Comparison of ENCODE assay signal across 10 cellular contexts in the genomic region with DNA sequence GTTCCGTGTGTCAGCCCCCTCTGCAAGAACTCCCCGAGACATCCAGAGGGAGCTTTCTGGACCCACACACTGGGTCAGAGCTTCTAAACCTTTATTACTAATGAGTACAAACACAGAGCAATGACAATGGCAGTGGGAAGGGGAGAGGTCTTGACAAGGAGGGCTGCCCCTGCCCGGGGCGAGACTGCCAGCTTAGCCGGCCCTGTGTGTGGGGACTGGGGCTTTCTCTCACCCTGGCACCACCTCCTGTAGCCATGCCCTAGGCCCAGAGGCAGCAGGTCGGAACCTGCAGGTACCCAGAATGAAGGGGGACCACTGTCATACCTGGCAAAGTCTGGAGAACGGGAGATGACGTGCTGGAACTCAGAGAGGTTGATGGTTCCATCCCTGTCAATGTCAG. TPM values are rescaled to one million over a fixed set of nuclear protein-coding genes. Genes with fewer than 3 reads are reported as not detected.
DNase-seq lines count a peak whose midpoint lies in the region; ATAC-seq, FAIRE-seq and TF ChIP-seq lines count a peak whose summit lies in the region.
"Had no signal": no experiment of that assay in that cellular context is flagged by ENCODE, and none has a peak within 500 bp of the region (broad histone marks: within the 10 kb centered on the region; RNA-seq: fewer than 3 reads in every experiment).

No MANE protein-coding gene starts in this region.

- H3K27ac Mint-ChIP-seq in CD4-positive, alpha-beta T cell = peak overlapping the region; percentile 99

- peaks cover 4% of the 10 kb centered on the region for H4K20me1 ChIP-seq in Loucy (ENCODE audit: insufficient read depth, low read length, poor library complexity, severe bottlenecking)

- H3K4me3 ChIP-seq in Loucy (ENCODE audit: low read length, poor library complexity, severe bottlenecking) = peak overlapping the region; percentile 81
- H3K4me3 ChIP-seq in dorsolateral prefrontal cortex = peak overlapping the region in 1 of 59 donors; percentile 4
- peak overlapping the region in 2 of 4 donors; percentile 31 to 90 for H3K4me3 ChIP-seq in pancreas

- H3K4me1 ChIP-seq in Loucy (ENCODE audit: insufficient read depth, low read length, poor library complexity, severe bottlenecking) (peaks cover 34% of the 10 kb centered on the region), pancreas (peaks cover 38 to 57% (median 47%) of the 10 kb centered on the region in 3 donors)

- H3K9me3 ChIP-seq in CD4-positive, alpha-beta T cell (ENCODE audit: control insufficient read depth, low read length) = no peaks in the 10 kb centered on the region
- H3K9me3 ChIP-seq in Loucy (ENCODE audit: insufficient read depth, low read depth, low read length) (no peaks in the 10 kb centered on the region), pancreas (no peaks in the 10 kb centered on the region)

- no peak for ATAC-seq in CD4-positive, alpha-beta T cell (ENCODE audit: poor library complexity)
- ATAC-seq in pancreas (no peak), omental fat pad (ENCODE audit: low FRiP score) (no peak)

- FAIRE-seq in pancreas (lab: Jason Lieb, UNC) = no peak
- FAIRE-seq: endothelial cell of umbilical vein had no signal

- H3K4me1 Mint-ChIP-seq in CD4-positive, alpha-beta T cell (ENCODE audit: low read depth) = peaks cover 56% of the 10 kb centered on the region

- H3K79me2 ChIP-seq in Loucy (ENCODE audit: insufficient read depth, low read length) = peaks cover 30% of the 10 kb centered on the region

- TF ChIP-seq CTCF in CD4-positive, alpha-beta T cell (IDR thresholded peaks at IDR 0.05) = no peak
- TF ChIP-seq CTCF in Loucy (conservative IDR thresholded peaks at IDR 0.05; ENCODE audit: low read length) (no peak), dorsolateral prefrontal cortex (IDR thresholded peaks at IDR 0.05 in 54 of 56, conservative IDR thresholded peaks at IDR 0.05 in 2 of 56; ENCODE audit: low read depth in 1 of 56, partially characterized antibody in 56 of 56) (no peak), pancreas (IDR thresholded peaks at IDR 0.05) (no peak), omental fat pad (IDR thresholded peaks at IDR 0.05) (no peak)

- no peaks in the 10 kb centered on the region for H3K9me3 Mint-ChIP-seq in CD4-positive, alpha-beta T cell

- no peak for DNase-seq in CD4-positive, alpha-beta T cell
- DNase-seq in dorsolateral prefrontal cortex = no peak
- peak in 2 of 6 donors; percentile 31 to 73 for DNase-seq in pancreas
- DNase-seq in omental fat pad (ENCODE audit: low spot score) = no peak
- DNase-seq in NCI-H146 (lab: John Stamatoyannopoulos, UW) = no peak
- no peak for DNase-seq in stimulated activated CD4-positive, alpha-beta T cell treated with anti-CD3 and anti-CD28 coated beads, Interleukin-2, amount 100 ng/mL, for 24 hours
- DNase-seq in NCI-H2081 treated with DMSO at 0.1 percent for 48 hours (lab: John Stamatoyannopoulos, UW) = no peak
- DNase-seq: NCI-H526 had no signal

- peak overlapping the region; percentile 69 for H3K9ac ChIP-seq in Loucy (ENCODE audit: low read depth, low read length, poor library complexity, severe bottlenecking)

- H3K4me2 ChIP-seq in Loucy (ENCODE audit: low read depth, low read length, poor library complexity, severe bottlenecking) = peak overlapping the region; percentile 82

- H3K4me3 Mint-ChIP-seq in CD4-positive, alpha-beta T cell = peak overlapping the region; percentile 93

- H3K36me3 ChIP-seq in Loucy (ENCODE audit: insufficient read depth, low read length) = peaks cover 33% of the 10 kb centered on the region; the same call in 1 of the 2 replicates
- peaks cover 3 to 27% (median 7%) of the 10 kb centered on the region in 3 donors for H3K36me3 ChIP-seq in pancreas

- H3K9me2 ChIP-seq in Loucy (replicated peaks; ENCODE audit: low read depth, low read length) = no peaks in the 10 kb centered on the region

- H3F3A ChIP-seq in Loucy (ENCODE audit: low read depth) = no peaks in the 10 kb centered on the region

- H2AFZ ChIP-seq in Loucy (ENCODE audit: low read length) = peak overlapping the region; percentile 49; the same call in 1 of the 2 replicates

- CTCF ChIA-PET in CD4-positive, alpha-beta T cell (lab: Charles Lee) = interaction anchor here (0.9 to 1.4 kb wide), 2 partner anchors 35 to 57 kb away, joined by 3 to 4 read pairs; a partner anchor contains a TSS

- no peaks in the 10 kb centered on the region for H3K27me3 Mint-ChIP-seq in CD4-positive, alpha-beta T cell

- no peaks in the 10 kb centered on the region for H3K27me3 ChIP-seq in CD4-positive, alpha-beta T cell (ENCODE audit: control insufficient read depth, insufficient read depth, low read length)
- no peaks in the 10 kb centered on the region for H3K27me3 ChIP-seq in Loucy (ENCODE audit: insufficient read depth, low read length, poor library complexity, severe bottlenecking)
- H3K27me3 ChIP-seq in dorsolateral prefrontal cortex = no peaks in the 10 kb centered on the region
- no peaks in the 10 kb centered on the region for H3K27me3 ChIP-seq in pancreas

- peak overlapping the region; percentile 99 for H3K27ac ChIP-seq in CD4-positive, alpha-beta T cell (ENCODE audit: low read depth, low read length)
- H3K27ac ChIP-seq in dorsolateral prefrontal cortex = peak overlapping the region in 33 of 59 donors; percentile 4 to 75 (median 51)
- H3K27ac ChIP-seq in pancreas = peak overlapping the region; percentile 78 to 90 (median 85)

- WGBS in pancreas, 2 donors = 32 to 48% methylated on average over 8 of the region's 8 CpGs

- POLR2A ChIA-PET in CD4-positive, alpha-beta T cell (lab: Charles Lee) = interaction anchor here (0.7 to 5.1 kb wide), 10 partner anchors 10 to 704 kb away, joined by 3 to 97 read pairs (median 12); a partner anchor contains a TSS

- intact Hi-C loops in CD4-positive, alpha-beta T cell (cut with DNase I, micrococcal nuclease) = loop anchor here (1.0 to 10.0 kb wide), 7 partner anchors 29 to 336 kb away; a partner anchor contains a TSS
- intact Hi-C loops in dorsolateral prefrontal cortex (cut with DNase I) (loop anchor here (5.0 to 10.0 kb wide), 3 partner anchors 37 to 476 kb away; a partner anchor contains a TSS), pancreas (cut with DNase I) (no loop called here)

- H3K36me3 Mint-ChIP-seq in CD4-positive, alpha-beta T cell (ENCODE audit: low read depth) = peaks cover 57% of the 10 kb centered on the region

RNA-seq across cellular contexts. Expression of a gene that starts 3.1 kb away (rescaled TPM):
- 100 to 1,000 TPM; 279 to 295 TPM for total RNA-seq in CD4-positive, alpha-beta T cell
- 10 to 100 TPM; 22.2 to 60.6 (median 33.3) TPM for total RNA-seq in dorsolateral prefrontal cortex
- total RNA-seq in pancreas = 10 to 100 TPM; 70.4 to 88.6 (median 79.3) TPM
- 100 to 1,000 TPM; 153 to 162 TPM for polyA plus RNA-seq in pancreas
- 10 to 100 TPM; 27.9 to 48.3 (median 34.5) TPM for total RNA-seq in omental fat pad

RNA-seq across cellular contexts. Expression of a gene that starts 3.4 kb away (rescaled TPM):
- total RNA-seq in CD4-positive, alpha-beta T cell = 1 to 10 TPM; 7.5 to 8.3 TPM
- total RNA-seq in dorsolateral prefrontal cortex = 10 to 100 TPM in 109 of 120 experiments, 1 to 10 TPM in 11; 7.3 to 21.9 (median 14.1) TPM
- 1 to 10 TPM; 2.6 to 7.0 (median 4.4) TPM for total RNA-seq in pancreas
- polyA plus RNA-seq in pancreas = 1 to 10 TPM; 2.0 to 3.3 TPM
- total RNA-seq in omental fat pad = 1 to 10 TPM; 4.2 to 8.0 (median 5.2) TPM

RNA-seq across cellular contexts. Expression of a gene that starts 18.7 kb away (rescaled TPM):
- 1 to 10 TPM in 1 of 2 experiments, under 1 TPM in 1; 0.63 to 1.8 TPM for total RNA-seq in CD4-positive, alpha-beta T cell
- 1 to 10 TPM in 56 of 120 experiments, under 1 TPM in 51, not detected in 13; 0.14 to 3.2 (median 1.1) TPM for total RNA-seq in dorsolateral prefrontal cortex
- total RNA-seq in pancreas = under 1 TPM in 4 of 6 donors, not detected in 2; 0.19 to 0.46 (median 0.35) TPM
- 1 to 10 TPM; 1.3 to 2.4 TPM for polyA plus RNA-seq in pancreas
- total RNA-seq in omental fat pad = not detected
- total RNA-seq: endothelial cell of umbilical vein had no signal

RNA-seq across cellular contexts. Expression of a gene that starts 29.5 kb away (rescaled TPM):
- 1 to 10 TPM; 8.0 to 9.5 TPM for total RNA-seq in CD4-positive, alpha-beta T cell
- 100 to 1,000 TPM in 10 of 120 experiments, 10 to 100 TPM in 110; 21.9 to 147 (median 66.9) TPM for total RNA-seq in dorsolateral prefrontal cortex
- total RNA-seq in pancreas = 10 to 100 TPM; 33.1 to 63.9 (median 38.4) TPM
- 10 to 100 TPM; 32.5 to 39.3 TPM for polyA plus RNA-seq in pancreas
- total RNA-seq in omental fat pad = 10 to 100 TPM in 3 of 4 donors, 1 to 10 TPM in 1; 9.3 to 24.4 (median 17.6) TPM

RNA-seq across cellular contexts. Expression of a gene that starts 34.9 kb away (rescaled TPM):
- 10 to 100 TPM; 55.7 to 58.4 TPM for total RNA-seq in CD4-positive, alpha-beta T cell
- total RNA-seq in dorsolateral prefrontal cortex = 100 to 1,000 TPM; 106 to 361 (median 278) TPM
- 10 to 100 TPM; 19.3 to 37.7 (median 26.9) TPM for total RNA-seq in pancreas
- 10 to 100 TPM; 25.0 to 46.8 TPM for polyA plus RNA-seq in pancreas
- total RNA-seq in omental fat pad = 10 to 100 TPM; 55.5 to 81.7 (median 71.6) TPM

Comparison
In these comparisons a context has a peak if more than half of its experiments do, and no peak if none do; other contexts are left out.
1. intact Hi-C loops: an anchor here in CD4-positive, alpha-beta T cell (1.0 to 10.0 kb wide) and dorsolateral prefrontal cortex (5.0 to 10.0 kb wide); none called in pancreas.